ENCODE assay signal across 18 cellular contexts in the genomic region with DNA sequence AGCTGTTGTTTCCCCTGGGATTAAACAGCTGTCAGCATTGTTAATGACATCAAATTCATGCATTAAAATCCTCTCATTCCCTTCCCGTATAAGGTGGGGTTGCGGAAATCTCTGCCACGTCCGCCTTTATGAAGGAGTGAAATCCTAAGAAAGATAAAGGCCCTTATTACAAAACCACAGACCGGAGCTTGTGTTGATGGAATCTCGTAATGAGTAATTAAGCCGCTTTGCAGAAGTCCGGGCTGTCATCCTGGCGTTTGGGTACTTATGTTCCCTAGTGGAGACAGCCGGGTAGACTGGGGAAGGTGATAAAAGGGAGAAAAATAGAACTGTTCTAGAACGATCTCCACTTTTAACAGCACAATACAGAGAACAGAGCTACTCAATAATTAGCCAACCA.
A peak's percentile ranks its signal among the peaks of the same experiment; 100 is the strongest.
DNase-seq lines count a peak whose midpoint lies in the region; FAIRE-seq and TF ChIP-seq lines count a peak whose summit lies in the region.
"Had no signal": no experiment of that assay in that cellular context is flagged by ENCODE, and none has a peak within 500 bp of the region (broad histone marks: within the 10 kb centered on the region; RNA-seq: fewer than 3 reads in every experiment).

No MANE protein-coding gene starts in this region.

- DNase-seq in DMS79 treated with DMSO at 0.1 percent for 48 hours (lab: John Stamatoyannopoulos, UW) = peak; percentile 46
- no peak for DNase-seq in DMS79 (lab: John Stamatoyannopoulos, UW)
- peak; percentile 13 for DNase-seq in D721Med (ENCODE audit: insufficient read length, low spot score)
- peak; percentile 28 to 62 for DNase-seq in SJCRH30
- no peak for DNase-seq in activated T-helper 1 cell treated with anti-CD3 and anti-CD28 coated beads, Interleukin-12 subunit alpha, Interleukin-12 subunit beta, Interleukin-2, Interleukin-4 antibody, amounts not matched to agents 30 ng/mL and 10 ng/mL and 1 ng/mL, durations not matched to agents 14 hours and 24 hours and 36 hours (ENCODE audit: low spot score)
- DNase-seq in T-helper 2 cell = no peak
- DNase-seq in activated T-helper 2 cell treated with anti-CD3 and anti-CD28 coated beads, Interferon-gamma antibody, Interleukin-2, Interleukin-4, amounts not matched to agents 10 μg/mL and 5 μg/mL and 100 μg/mL, durations not matched to agents 14 hours and 24 hours and 36 hours (ENCODE audit: low spot score) = no peak
- DNase-seq: dermis blood vessel endothelial cell; hypothalamus; islet precursor cell; pancreas; stimulated activated CD4-positive, alpha-beta T cell treated with anti-CD3 and anti-CD28 coated beads, Interleukin-2, amount 100 ng/mL, for 48 hours had no signal

- H3K9me2 ChIP-seq in neural cell (ENCODE audit: insufficient read depth, low read length) = no peaks in the 10 kb centered on the region

- H3F3A ChIP-seq in neural cell (ENCODE audit: insufficient read depth, low read length, poor library complexity, severe bottlenecking) = no peaks in the 10 kb centered on the region

- no peak for TF ChIP-seq RAD21 in neural cell (conservative IDR thresholded peaks at IDR 0.05)

- no peaks in the 10 kb centered on the region for H3K36me3 Mint-ChIP-seq in activated T-helper 1 cell treated with anti-CD3 and anti-CD28 coated beads, Interleukin-12 subunit alpha, Interleukin-12 subunit beta, Interleukin-2, Interleukin-4 antibody, amounts not matched to agents 30 ng/mL and 10 ng/mL and 1 ng/mL, durations not matched to agents 14 hours and 24 hours and 36 hours (ENCODE audit: low read depth)
- H3K36me3 Mint-ChIP-seq in activated T-helper 2 cell treated with anti-CD3 and anti-CD28 coated beads, Interferon-gamma antibody, Interleukin-2, Interleukin-4, amounts not matched to agents 10 μg/mL and 5 μg/mL and 100 μg/mL, durations not matched to agents 14 hours and 24 hours and 36 hours (ENCODE audit: low read depth) = no peaks in the 10 kb centered on the region

- H3K27ac Mint-ChIP-seq in activated T-helper 1 cell treated with anti-CD3 and anti-CD28 coated beads, Interleukin-12 subunit alpha, Interleukin-12 subunit beta, Interleukin-2, Interleukin-4 antibody, amounts not matched to agents 30 ng/mL and 10 ng/mL and 1 ng/mL, durations not matched to agents 14 hours and 24 hours and 36 hours = no peak overlapping the region
- no peak overlapping the region for H3K27ac Mint-ChIP-seq in activated T-helper 2 cell treated with anti-CD3 and anti-CD28 coated beads, Interferon-gamma antibody, Interleukin-2, Interleukin-4, amounts not matched to agents 10 μg/mL and 5 μg/mL and 100 μg/mL, durations not matched to agents 14 hours and 24 hours and 36 hours
- H3K27ac Mint-ChIP-seq: B cell had no signal

- H3K4me2 ChIP-seq in neural cell (ENCODE audit: low read length) = no peak overlapping the region
- H3K4me2 ChIP-seq: KMS-11 had no signal

- H3K79me2 ChIP-seq in neural cell (replicated peaks; ENCODE audit: insufficient read depth, low read length) = no peaks in the 10 kb centered on the region

- TF ChIP-seq CTCF in D721Med (IDR thresholded peaks at IDR 0.05; ENCODE audit: insufficient read depth, missing control alignments) (no peak), neural cell (IDR thresholded peaks at IDR 0.05; ENCODE audit: poor library complexity, severe bottlenecking) (no peak)

- peak overlapping the region; percentile 36 for H3K9ac ChIP-seq in neural cell (ENCODE audit: low read length)
- H3K9ac ChIP-seq: KMS-11 had no signal

- no peaks in the 10 kb centered on the region for H3K27me3 ChIP-seq in SJCRH30
- no peaks in the 10 kb centered on the region for H3K27me3 ChIP-seq in neural cell (ENCODE audit: insufficient read depth, low read depth, low read length)
- H3K27me3 ChIP-seq: pancreas, SJSA1 had no signal

- H3K36me3 ChIP-seq in SJCRH30 (no peaks in the 10 kb centered on the region), neural cell (ENCODE audit: insufficient read depth, low read length) (no peaks in the 10 kb centered on the region)
- H3K36me3 ChIP-seq: pancreas, SJSA1 had no signal

- no peak overlapping the region for H3K4me3 Mint-ChIP-seq in activated T-helper 1 cell treated with anti-CD3 and anti-CD28 coated beads, Interleukin-12 subunit alpha, Interleukin-12 subunit beta, Interleukin-2, Interleukin-4 antibody, amounts not matched to agents 30 ng/mL and 10 ng/mL and 1 ng/mL, durations not matched to agents 14 hours and 24 hours and 36 hours
- H3K4me3 Mint-ChIP-seq in activated T-helper 2 cell treated with anti-CD3 and anti-CD28 coated beads, Interferon-gamma antibody, Interleukin-2, Interleukin-4, amounts not matched to agents 10 μg/mL and 5 μg/mL and 100 μg/mL, durations not matched to agents 14 hours and 24 hours and 36 hours (ENCODE audit: low read depth) = no peak overlapping the region
- H3K4me3 Mint-ChIP-seq: B cell had no signal

- intact Hi-C loops in activated T-helper 1 cell treated with anti-CD3 and anti-CD28 coated beads, Interleukin-12 subunit alpha, Interleukin-12 subunit beta, Interleukin-2, Interleukin-4 antibody, amounts not matched to agents 30 ng/mL and 10 ng/mL and 1 ng/mL, durations not matched to agents 14 hours and 24 hours and 36 hours (cut with micrococcal nuclease) = no loop called here
- intact Hi-C loops in activated T-helper 2 cell treated with anti-CD3 and anti-CD28 coated beads, Interferon-gamma antibody, Interleukin-2, Interleukin-4, amounts not matched to agents 10 μg/mL and 5 μg/mL and 100 μg/mL, durations not matched to agents 14 hours and 24 hours and 36 hours (cut with micrococcal nuclease) = no loop called here

- H3K27ac ChIP-seq in SJCRH30 = no peak overlapping the region
- peak overlapping the region; percentile 75 for H3K27ac ChIP-seq in neural cell (ENCODE audit: low read length)
- H3K27ac ChIP-seq: KMS-11, pancreas, SJSA1 had no signal

- no peak for TF ChIP-seq EP300 in neural cell (conservative IDR thresholded peaks at IDR 0.05; ENCODE audit: poor library complexity, severe bottlenecking)

- H3K9me3 ChIP-seq in SJCRH30 (replicated peaks) (no peaks in the 10 kb centered on the region), neural cell (ENCODE audit: low read length) (no peaks in the 10 kb centered on the region)
- H3K9me3 ChIP-seq: pancreas, SJSA1 had no signal

- peaks cover 3% of the 10 kb centered on the region; the same call in 1 of the 2 replicates for H3K4me1 ChIP-seq in SJCRH30
- H3K4me1 ChIP-seq: pancreas, SJSA1 had no signal

- no peak overlapping the region for H2AFZ ChIP-seq in neural cell (ENCODE audit: low read depth, low read length)

- no peaks in the 10 kb centered on the region for H3K4me1 Mint-ChIP-seq in activated T-helper 1 cell treated with anti-CD3 and anti-CD28 coated beads, Interleukin-12 subunit alpha, Interleukin-12 subunit beta, Interleukin-2, Interleukin-4 antibody, amounts not matched to agents 30 ng/mL and 10 ng/mL and 1 ng/mL, durations not matched to agents 14 hours and 24 hours and 36 hours (ENCODE audit: low read depth)
- H3K4me1 Mint-ChIP-seq in activated T-helper 2 cell treated with anti-CD3 and anti-CD28 coated beads, Interferon-gamma antibody, Interleukin-2, Interleukin-4, amounts not matched to agents 10 μg/mL and 5 μg/mL and 100 μg/mL, durations not matched to agents 14 hours and 24 hours and 36 hours (ENCODE audit: low read depth) = no peaks in the 10 kb centered on the region
- H3K4me1 Mint-ChIP-seq: B cell had no signal

- peak overlapping the region; percentile 13; the same call in 1 of the 2 replicates for H3K4me3 ChIP-seq in SJCRH30
- peak overlapping the region; percentile 43 for H3K4me3 ChIP-seq in neural cell (ENCODE audit: low read length)
- H3K4me3 ChIP-seq: pancreas, SJSA1 had no signal

- no peaks in the 10 kb centered on the region for H3K9me3 Mint-ChIP-seq in activated T-helper 1 cell treated with anti-CD3 and anti-CD28 coated beads, Interleukin-12 subunit alpha, Interleukin-12 subunit beta, Interleukin-2, Interleukin-4 antibody, amounts not matched to agents 30 ng/mL and 10 ng/mL and 1 ng/mL, durations not matched to agents 14 hours and 24 hours and 36 hours
- H3K9me3 Mint-ChIP-seq in activated T-helper 2 cell treated with anti-CD3 and anti-CD28 coated beads, Interferon-gamma antibody, Interleukin-2, Interleukin-4, amounts not matched to agents 10 μg/mL and 5 μg/mL and 100 μg/mL, durations not matched to agents 14 hours and 24 hours and 36 hours = no peaks in the 10 kb centered on the region

- peaks cover 6% of the 10 kb centered on the region for H3K27me3 Mint-ChIP-seq in activated T-helper 1 cell treated with anti-CD3 and anti-CD28 coated beads, Interleukin-12 subunit alpha, Interleukin-12 subunit beta, Interleukin-2, Interleukin-4 antibody, amounts not matched to agents 30 ng/mL and 10 ng/mL and 1 ng/mL, durations not matched to agents 14 hours and 24 hours and 36 hours (ENCODE audit: insufficient read depth)
- no peaks in the 10 kb centered on the region for H3K27me3 Mint-ChIP-seq in activated T-helper 2 cell treated with anti-CD3 and anti-CD28 coated beads, Interferon-gamma antibody, Interleukin-2, Interleukin-4, amounts not matched to agents 10 μg/mL and 5 μg/mL and 100 μg/mL, durations not matched to agents 14 hours and 24 hours and 36 hours (ENCODE audit: low read depth)

- FAIRE-seq in D721Med (lab: Jason Lieb, UNC) = no peak
- FAIRE-seq: GM12891, H54, pancreas had no signal

- H4K20me1 ChIP-seq in neural cell (ENCODE audit: insufficient read depth) = no peaks in the 10 kb centered on the region

TF ChIP-seq in neural cell, 6 proteins besides CTCF, POLR2A, EP300 and RAD21:
- peak; percentile 15 for TF ChIP-seq POLR2AphosphoS5 (IDR thresholded peaks at IDR 0.05)
- TF ChIP-seq SMC3 (conservative IDR thresholded peaks at IDR 0.05; ENCODE audit: poor library complexity) = no peak

Comparison
In these comparisons a context has a peak if more than half of its experiments do, and no peak if none do; other contexts are left out.
1. DNase-seq: peak in DMS79 treated with DMSO at 0.1 percent for 48 hours (single experiment), D721Med (single experiment) and SJCRH30 (2 of 2); none in DMS79 (single experiment), activated T-helper 1 cell treated with anti-CD3 and anti-CD28 coated beads, Interleukin-12 subunit alpha, Interleukin-12 subunit beta, Interleukin-2, Interleukin-4 antibody, amounts not matched to agents 30 ng/mL and 10 ng/mL and 1 ng/mL, durations not matched to agents 14 hours and 24 hours and 36 hours (single experiment), T-helper 2 cell (0 of 5) and activated T-helper 2 cell treated with anti-CD3 and anti-CD28 coated beads, Interferon-gamma antibody, Interleukin-2, Interleukin-4, amounts not matched to agents 10 μg/mL and 5 μg/mL and 100 μg/mL, durations not matched to agents 14 hours and 24 hours and 36 hours (single experiment).